Comparison of ENCODE assay signal across 8 cellular contexts in the genomic region with DNA sequence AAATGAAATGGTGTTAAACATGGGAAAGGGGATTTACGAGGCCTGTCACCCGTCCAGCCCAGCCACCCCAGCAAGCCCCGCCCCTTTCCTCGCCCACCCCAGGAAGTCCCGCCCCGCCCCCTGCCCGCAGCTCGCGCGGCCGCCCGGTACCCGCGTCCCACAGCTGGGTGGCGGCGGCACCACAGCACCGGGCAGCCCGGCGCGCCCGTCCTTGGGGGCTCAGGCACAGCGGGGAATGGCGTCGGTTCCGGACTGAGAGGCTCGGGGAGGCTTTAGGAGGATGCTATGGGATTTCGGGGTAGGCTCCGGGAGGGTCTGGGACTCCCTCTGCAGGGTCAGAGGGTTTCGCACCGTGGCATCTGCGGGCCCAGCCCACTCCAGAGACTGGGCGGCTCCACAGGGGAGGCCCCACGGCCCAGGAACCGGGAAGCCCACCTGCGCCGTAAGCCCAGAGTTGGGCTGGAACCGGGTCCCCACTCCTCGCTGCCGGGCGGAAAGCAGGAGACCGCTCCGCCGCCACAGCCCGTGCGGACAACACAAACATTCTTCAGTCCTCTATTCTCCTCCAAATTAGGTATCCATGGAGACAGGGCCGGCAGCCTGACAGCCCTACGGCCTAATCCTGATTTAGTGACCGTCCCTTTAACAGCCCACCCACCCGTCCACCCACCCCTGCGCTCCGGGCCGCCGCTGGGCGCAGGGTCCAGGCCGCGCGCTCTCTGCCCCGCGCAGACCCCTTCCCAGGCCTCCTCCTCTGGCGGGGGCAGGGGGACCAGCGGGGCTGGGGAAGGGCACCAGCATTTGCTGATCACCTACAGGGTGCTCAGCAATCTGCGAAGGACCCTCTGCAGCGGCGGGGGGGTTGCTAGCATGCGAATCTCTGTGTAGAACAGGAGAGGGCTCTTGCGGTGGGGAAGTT. TPM values are rescaled to one million over a fixed set of nuclear protein-coding genes. Genes with fewer than 3 reads are reported as not detected.
DNase-seq lines count a peak whose midpoint lies in the region; ATAC-seq and TF ChIP-seq lines count a peak whose summit lies in the region.

No MANE protein-coding gene starts in this region.

- H3K4me1 Mint-ChIP-seq in effector memory CD8-positive, alpha-beta T cell (ENCODE audit: low read depth in 2 of 2) = peaks cover 5 to 13% of the 10 kb centered on the region in 2 donors
- H3K4me1 Mint-ChIP-seq in stimulated activated naive CD8-positive, alpha-beta T cell treated with anti-CD3 and anti-CD28 coated beads, Interleukin-15, amount 100 ng/mL, for 72 hours = peaks cover 33% of the 10 kb centered on the region

- H3K27ac Mint-ChIP-seq in effector memory CD8-positive, alpha-beta T cell = no peak overlapping the region
- no peak overlapping the region for H3K27ac Mint-ChIP-seq in stimulated activated naive CD8-positive, alpha-beta T cell treated with anti-CD3 and anti-CD28 coated beads, Interleukin-15, amount 100 ng/mL, for 72 hours

- no peaks in the 10 kb centered on the region for H3K9me3 Mint-ChIP-seq in effector memory CD8-positive, alpha-beta T cell
- no peaks in the 10 kb centered on the region for H3K9me3 Mint-ChIP-seq in stimulated activated naive CD8-positive, alpha-beta T cell treated with anti-CD3 and anti-CD28 coated beads, Interleukin-15, amount 100 ng/mL, for 72 hours

- in situ Hi-C loops in GM13976 (cut with MboI; ENCODE audit: low sequenced_read_pairs, unreplicated experiment) = no loop called here

- TF ChIP-seq CTCF in GM13976 (IDR thresholded peaks at IDR 0.05; ENCODE audit: borderline replicate concordance, control extremely low read depth, extremely low read depth, insufficient read depth, missing control alignments) = no peak

- no peaks in the 10 kb centered on the region for H3K36me3 Mint-ChIP-seq in effector memory CD8-positive, alpha-beta T cell (ENCODE audit: insufficient read depth)

- DNase-seq in GM13976 (ENCODE audit: low spot score) (peak; percentile 70), myocyte (ENCODE audit: low read depth) (peak; percentile 26), occipital lobe (lab: John Stamatoyannopoulos, UW) (no peak)
- peak; percentile 44 to 59 for DNase-seq in activated CD4-positive, alpha-beta T cell treated with anti-CD3 and anti-CD28 coated beads for 4 hours
- peak in 1 of 3 experiments; percentile 11 for DNase-seq in effector memory CD8-positive, alpha-beta T cell
- DNase-seq in stimulated activated naive CD8-positive, alpha-beta T cell treated with anti-CD3 and anti-CD28 coated beads, Interleukin-15, amount 100 ng/mL, for 72 hours = peak; percentile 20 to 40

- peaks cover 49 to 75% of the 10 kb centered on the region in 2 donors for H3K27me3 Mint-ChIP-seq in effector memory CD8-positive, alpha-beta T cell
- H3K27me3 Mint-ChIP-seq in stimulated activated naive CD8-positive, alpha-beta T cell treated with anti-CD3 and anti-CD28 coated beads, Interleukin-15, amount 100 ng/mL, for 72 hours = peaks cover 77% of the 10 kb centered on the region

- ATAC-seq in effector memory CD8-positive, alpha-beta T cell (replicated peaks) = peak; percentile 66
- peak; percentile 58 for ATAC-seq in stimulated activated naive CD8-positive, alpha-beta T cell treated with anti-CD3 and anti-CD28 coated beads, Interleukin-15, amount 100 ng/mL, for 72 hours
- ATAC-seq in HG02571 (IDR thresholded peaks at IDR 0.05; ENCODE audit: unreplicated experiment) = no peak
- no peak for ATAC-seq in HG03196 (IDR thresholded peaks at IDR 0.05; ENCODE audit: unreplicated experiment)

- peak overlapping the region; percentile 63 to 78 for H3K4me3 Mint-ChIP-seq in effector memory CD8-positive, alpha-beta T cell
- peak overlapping the region; percentile 74 to 80 for H3K4me3 Mint-ChIP-seq in stimulated activated naive CD8-positive, alpha-beta T cell treated with anti-CD3 and anti-CD28 coated beads, Interleukin-15, amount 100 ng/mL, for 72 hours

RNA-seq across cellular contexts. Expression of gene FIGNL2, which starts 1.3 kb away (rescaled TPM):
- 0.11 and 0.36 TPM in 2 replicates for total RNA-seq in myocyte
- 0.26 TPM for polyA plus RNA-seq in myocyte (2012)
- 0.47 TPM for total RNA-seq in occipital lobe

RNA-seq across cellular contexts. Expression of gene ANKRD33, which starts 40.7 kb away (rescaled TPM):
- total RNA-seq in myocyte (not detected in 2 replicates), occipital lobe (not detected)
- not detected for polyA plus RNA-seq in myocyte (2012)

Comparison
In these comparisons a context has a peak if more than half of its experiments do, and no peak if none do; other contexts are left out.
1. ATAC-seq: peak in effector memory CD8-positive, alpha-beta T cell (single experiment) and stimulated activated naive CD8-positive, alpha-beta T cell treated with anti-CD3 and anti-CD28 coated beads, Interleukin-15, amount 100 ng/mL, for 72 hours (single experiment); none in HG02571 (single experiment) and HG03196 (single experiment).